In genomic region chr3:20141841-20142240, GRCh38 we compare ENCODE assay signal across 8 cellular contexts. TPM values are rescaled to one million over a fixed set of nuclear protein-coding genes. Genes with fewer than 3 reads are reported as not detected.
DNase-seq lines count a peak whose midpoint lies in the region.

No MANE protein-coding gene starts in this region.

- DNase-seq in NCI-H187 treated with DMSO at 0.1 percent for 48 hours (lab: John Stamatoyannopoulos, UW) (peak; percentile 38), cerebellum (ENCODE audit: low spot score) (peak; percentile 88), islet precursor cell (peak; percentile 84), smooth muscle cell of the brain vasculature (ENCODE audit: low read depth, low spot score) (peak; percentile 6), KG1 (lab: John Stamatoyannopoulos, UW) (no peak), H4 (ENCODE audit: low spot score) (no peak), T-helper 1 cell (no peak)
- DNase-seq in activated CD4-positive, CD25-positive, alpha-beta regulatory T cell treated with anti-CD3 and anti-CD28 coated beads, Interleukin-2, amount 50 U/mL, for 72 hours, result no peak

RNA-seq across cellular contexts. Expression of gene SGO1, which starts 44.2 kb away (rescaled TPM):
- total RNA-seq in cerebellum, result 6.8 TPM
- total RNA-seq in H4 (2014; rRNA removed; shearing (Covaris generic)), result 12.3 and 16.8 TPM in 2 replicates

Comparison
In these comparisons a context has a peak if more than half of its experiments do, and no peak if none do; other contexts are left out.
1. DNase-seq: peak in NCI-H187 treated with DMSO at 0.1 percent for 48 hours (single experiment), cerebellum (single experiment), islet precursor cell (single experiment) and smooth muscle cell of the brain vasculature (single experiment); none in KG1 (single experiment), activated CD4-positive, CD25-positive, alpha-beta regulatory T cell treated with anti-CD3 and anti-CD28 coated beads, Interleukin-2, amount 50 U/mL, for 72 hours (single experiment), H4 (single experiment) and T-helper 1 cell (0 of 5).